In the genomic region with DNA sequence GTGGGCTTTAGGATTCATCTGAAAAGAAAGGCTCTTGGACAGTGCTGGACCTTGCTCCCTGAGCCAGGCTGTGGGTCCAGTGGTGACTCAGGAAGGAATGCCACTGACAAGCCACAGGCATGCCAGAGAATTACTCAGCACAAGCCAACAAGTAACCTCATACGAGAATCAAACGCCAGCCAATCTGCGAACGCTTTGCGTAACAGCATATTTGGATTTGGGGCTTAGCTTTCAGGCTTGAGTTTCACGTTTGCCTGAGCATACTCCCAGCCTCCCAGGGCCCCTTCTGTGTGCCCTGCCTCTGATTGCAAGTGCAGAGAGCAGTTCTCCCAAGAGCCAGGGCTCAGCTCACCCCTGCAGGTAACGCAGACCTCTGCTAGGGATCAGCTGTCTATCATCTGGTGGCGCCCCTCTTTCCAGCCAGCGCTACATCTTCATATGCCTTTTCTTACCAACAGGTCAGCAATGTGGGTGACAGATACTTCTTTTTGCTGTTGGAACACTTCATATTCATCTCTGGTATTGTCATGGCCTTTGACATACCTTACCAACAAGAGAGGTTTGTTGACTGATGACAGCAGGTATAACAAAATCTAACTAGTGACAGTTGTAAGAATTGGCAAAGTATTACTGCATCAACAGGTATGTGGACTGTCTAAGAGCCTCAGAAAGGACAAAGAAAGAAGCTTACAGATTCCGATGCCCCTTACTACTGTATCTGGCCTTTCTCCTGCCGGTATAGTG, we compare ENCODE assay signal across 1 cellular context.
TF ChIP-seq lines count a peak whose summit lies in the region.

No MANE protein-coding gene starts in this region.

TF ChIP-seq in SK-N-SH, 30 proteins besides CTCF, POLR2A, EP300 and RAD21 (continued from another document):
- TF ChIP-seq, protein P1, sequence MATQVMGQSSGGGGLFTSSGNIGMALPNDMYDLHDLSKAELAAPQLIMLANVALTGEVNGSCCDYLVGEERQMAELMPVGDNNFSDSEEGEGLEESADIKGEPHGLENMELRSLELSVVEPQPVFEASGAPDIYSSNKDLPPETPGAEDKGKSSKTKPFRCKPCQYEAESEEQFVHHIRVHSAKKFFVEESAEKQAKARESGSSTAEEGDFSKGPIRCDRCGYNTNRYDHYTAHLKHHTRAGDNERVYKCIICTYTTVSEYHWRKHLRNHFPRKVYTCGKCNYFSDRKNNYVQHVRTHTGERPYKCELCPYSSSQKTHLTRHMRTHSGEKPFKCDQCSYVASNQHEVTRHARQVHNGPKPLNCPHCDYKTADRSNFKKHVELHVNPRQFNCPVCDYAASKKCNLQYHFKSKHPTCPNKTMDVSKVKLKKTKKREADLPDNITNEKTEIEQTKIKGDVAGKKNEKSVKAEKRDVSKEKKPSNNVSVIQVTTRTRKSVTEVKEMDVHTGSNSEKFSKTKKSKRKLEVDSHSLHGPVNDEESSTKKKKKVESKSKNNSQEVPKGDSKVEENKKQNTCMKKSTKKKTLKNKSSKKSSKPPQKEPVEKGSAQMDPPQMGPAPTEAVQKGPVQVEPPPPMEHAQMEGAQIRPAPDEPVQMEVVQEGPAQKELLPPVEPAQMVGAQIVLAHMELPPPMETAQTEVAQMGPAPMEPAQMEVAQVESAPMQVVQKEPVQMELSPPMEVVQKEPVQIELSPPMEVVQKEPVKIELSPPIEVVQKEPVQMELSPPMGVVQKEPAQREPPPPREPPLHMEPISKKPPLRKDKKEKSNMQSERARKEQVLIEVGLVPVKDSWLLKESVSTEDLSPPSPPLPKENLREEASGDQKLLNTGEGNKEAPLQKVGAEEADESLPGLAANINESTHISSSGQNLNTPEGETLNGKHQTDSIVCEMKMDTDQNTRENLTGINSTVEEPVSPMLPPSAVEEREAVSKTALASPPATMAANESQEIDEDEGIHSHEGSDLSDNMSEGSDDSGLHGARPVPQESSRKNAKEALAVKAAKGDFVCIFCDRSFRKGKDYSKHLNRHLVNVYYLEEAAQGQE (IDR thresholded peaks at IDR 0.05; ENCODE audit: low read depth, low read length) = peak; percentile 66; the same call in 1 of the 2 replicates
- TF ChIP-seq, protein P2, sequence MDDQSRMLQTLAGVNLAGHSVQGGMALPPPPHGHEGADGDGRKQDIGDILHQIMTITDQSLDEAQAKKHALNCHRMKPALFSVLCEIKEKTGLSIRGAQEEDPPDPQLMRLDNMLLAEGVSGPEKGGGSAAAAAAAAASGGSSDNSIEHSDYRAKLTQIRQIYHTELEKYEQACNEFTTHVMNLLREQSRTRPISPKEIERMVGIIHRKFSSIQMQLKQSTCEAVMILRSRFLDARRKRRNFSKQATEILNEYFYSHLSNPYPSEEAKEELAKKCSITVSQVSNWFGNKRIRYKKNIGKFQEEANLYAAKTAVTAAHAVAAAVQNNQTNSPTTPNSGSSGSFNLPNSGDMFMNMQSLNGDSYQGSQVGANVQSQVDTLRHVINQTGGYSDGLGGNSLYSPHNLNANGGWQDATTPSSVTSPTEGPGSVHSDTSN (IDR thresholded peaks at IDR 0.05) = peak; percentile 65; the same call in 1 of the 2 replicates
- peak; percentile 47; the same call in 1 of the 2 replicates for TF ChIP-seq SIN3A (IDR thresholded peaks at IDR 0.05; ENCODE audit: borderline replicate concordance, low read depth, low read length)
- TF ChIP-seq FOXJ3 (CRISPR knock-in tag; IDR thresholded peaks at IDR 0.05) = no peak
- no peak for TF ChIP-seq CHD2 (IDR thresholded peaks at IDR 0.05; ENCODE audit: low read length, partially characterized antibody)
- peak; percentile 44; the same call in 1 of the 2 replicates for TF ChIP-seq TAF1 (IDR thresholded peaks at IDR 0.05; ENCODE audit: borderline replicate concordance, low read depth, low read length)
- peak; percentile 91 for TF ChIP-seq JUND (IDR thresholded peaks at IDR 0.05)
